1 cellular context compared by ENCODE assay signal in genomic region chr9:113387560-113388230, GRCh38.
A peak's percentile ranks its signal among the peaks of the same experiment; 100 is the strongest.
TF ChIP-seq lines count a peak whose summit lies in the region.

No MANE protein-coding gene starts in this region.

TF ChIP-seq in HepG2, 621 proteins besides CTCF, POLR2A, EP300 and RAD21 (continued from another document and continues in another):
- TF ChIP-seq, protein P1, sequence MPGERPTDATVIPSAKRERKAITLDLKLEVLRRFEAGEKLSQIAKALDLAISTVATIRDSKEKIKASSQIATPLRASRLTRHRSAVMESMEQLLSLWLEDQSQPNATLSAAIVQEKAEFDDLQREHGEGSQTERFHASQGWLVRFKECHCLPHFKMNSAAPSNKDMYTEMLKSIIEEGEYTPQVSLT (CRISPR knock-in tag; IDR thresholded peaks at IDR 0.05; ENCODE audit: borderline replicate concordance, low read depth) = no peak
- TF ChIP-seq MBNL3 (CRISPR knock-in tag; conservative IDR thresholded peaks at IDR 0.05) (no peak), HCFC1 (IDR thresholded peaks at IDR 0.05; ENCODE audit: low read depth, low read length) (no peak), ZNF629 (CRISPR knock-in tag; conservative IDR thresholded peaks at IDR 0.05) (no peak), NAIF1 (CRISPR knock-in tag; IDR thresholded peaks at IDR 0.05; ENCODE audit: borderline replicate concordance) (no peak), ZHX2 (IDR thresholded peaks at IDR 0.05; ENCODE audit: low read depth) (no peak), ZHX2 (CRISPR knock-in tag; IDR thresholded peaks at IDR 0.05; ENCODE audit: borderline replicate concordance) (no peak), ZBTB4 (CRISPR knock-in tag; IDR thresholded peaks at IDR 0.05; ENCODE audit: borderline replicate concordance) (0 out of 2 replicates have a peak, but pooled peaks have one; percentile 16), KLF16 (CRISPR knock-in tag; IDR thresholded peaks at IDR 0.05) (no peak; a peak in 1 of 4 replicates), ZNF354B (CRISPR knock-in tag; IDR thresholded peaks at IDR 0.05) (no peak), ZNF20 (CRISPR knock-in tag; IDR thresholded peaks at IDR 0.05) (no peak), YEATS4 (CRISPR knock-in tag; IDR thresholded peaks at IDR 0.05; ENCODE audit: borderline replicate concordance) (peak; percentile 79; the same call in 1 of the 2 replicates), RBM22 (optimal IDR thresholded peaks at IDR 0.05; ENCODE audit: low read length) (no peak), CREB1 (IDR thresholded peaks at IDR 0.05) (no peak), CREB1 (CRISPR knock-in tag; IDR thresholded peaks at IDR 0.05) (peak; percentile 59; the same call in 1 of the 2 replicates), KDM4B (CRISPR knock-in tag; IDR thresholded peaks at IDR 0.05) (no peak), HDAC6 (IDR thresholded peaks at IDR 0.05; ENCODE audit: low read depth, low read length) (no peak), FOSL1 (CRISPR knock-in tag; IDR thresholded peaks at IDR 0.05; ENCODE audit: borderline replicate concordance) (no peak), KLF12 (CRISPR knock-in tag; IDR thresholded peaks at IDR 0.05; ENCODE audit: borderline replicate concordance) (peak; percentile 76; the same call in 1 of the 2 replicates), MIER2 (CRISPR knock-in tag; IDR thresholded peaks at IDR 0.05) (0 out of 2 replicates have a peak, but pooled peaks have one; percentile 37), ZNF205 (CRISPR knock-in tag; IDR thresholded peaks at IDR 0.05) (no peak; the same call in 1 of the 2 replicates), MZF1 (CRISPR knock-in tag; IDR thresholded peaks at IDR 0.05; ENCODE audit: borderline replicate concordance) (no peak), ZNF232 (CRISPR knock-in tag; IDR thresholded peaks at IDR 0.05; ENCODE audit: borderline replicate concordance) (peak; percentile 77; the same call in 1 of the 2 replicates), ETS1 (CRISPR knock-in tag; IDR thresholded peaks at IDR 0.05) (no peak), ZNF740 (CRISPR knock-in tag; IDR thresholded peaks at IDR 0.05) (no peak), ZNF451 (CRISPR knock-in tag; IDR thresholded peaks at IDR 0.05) (0 out of 2 replicates have a peak, but pooled peaks have one; percentile 25), KMT2B (CRISPR knock-in tag; IDR thresholded peaks at IDR 0.05) (no peak), ZNF782 (CRISPR knock-in tag; IDR thresholded peaks at IDR 0.05; ENCODE audit: borderline replicate concordance) (no peak), SAFB2 (CRISPR knock-in tag; IDR thresholded peaks at IDR 0.05; ENCODE audit: borderline replicate concordance, low read depth) (no peak), JARID2 (CRISPR knock-in tag; IDR thresholded peaks at IDR 0.05; ENCODE audit: insufficient replicate concordance) (no peak), TEAD3 (CRISPR knock-in tag; optimal IDR thresholded peaks at IDR 0.05; ENCODE audit: borderline replicate concordance) (peak; percentile 86), ISX (CRISPR knock-in tag; conservative IDR thresholded peaks at IDR 0.05) (no peak), ZNF839 (CRISPR knock-in tag; IDR thresholded peaks at IDR 0.05; ENCODE audit: borderline replicate concordance) (no peak), CCAR2 (optimal IDR thresholded peaks at IDR 0.05; ENCODE audit: low read depth, low read length) (no peak), GABPB1 (CRISPR knock-in tag; IDR thresholded peaks at IDR 0.05) (0 out of 2 replicates have a peak, but pooled peaks have one; percentile 11), SPEN (CRISPR knock-in tag; IDR thresholded peaks at IDR 0.05; ENCODE audit: low read depth) (peak; percentile 91; the same call in 1 of the 2 replicates), ZNF230 (CRISPR knock-in tag; IDR thresholded peaks at IDR 0.05) (no peak), ZNF225 (CRISPR knock-in tag; IDR thresholded peaks at IDR 0.05) (no peak), SUZ12 (IDR thresholded peaks at IDR 0.05; ENCODE audit: low read depth, low read length) (no peak), EED (CRISPR knock-in tag; IDR thresholded peaks at IDR 0.05) (peak; percentile 77; the same call in 1 of the 2 replicates), ZNF138 (CRISPR knock-in tag; IDR thresholded peaks at IDR 0.05; ENCODE audit: low read depth) (no peak), ZBTB3 (CRISPR knock-in tag; IDR thresholded peaks at IDR 0.05; ENCODE audit: borderline replicate concordance, low read depth) (0 out of 2 replicates have a peak, but pooled peaks have one; percentile 46), ZNF557 (CRISPR knock-in tag; IDR thresholded peaks at IDR 0.05) (no peak), ZNF331 (CRISPR knock-in tag; IDR thresholded peaks at IDR 0.05) (no peak; the same call in 1 of the 2 replicates), ZNF556 (CRISPR knock-in tag; IDR thresholded peaks at IDR 0.05; ENCODE audit: borderline replicate concordance) (no peak; the same call in 1 of the 2 replicates), THAP8 (CRISPR knock-in tag; IDR thresholded peaks at IDR 0.05; ENCODE audit: borderline replicate concordance) (no peak), ZNF737 (CRISPR knock-in tag; IDR thresholded peaks at IDR 0.05; ENCODE audit: borderline replicate concordance) (no peak), ZNF749 (CRISPR knock-in tag; IDR thresholded peaks at IDR 0.05; ENCODE audit: borderline replicate concordance) (no peak), ZNF101 (CRISPR knock-in tag; IDR thresholded peaks at IDR 0.05; ENCODE audit: borderline replicate concordance, low read depth) (no peak), ISL2 (CRISPR knock-in tag; IDR thresholded peaks at IDR 0.05) (peak; percentile 70; the same call in 1 of the 2 replicates), KLF11 (CRISPR knock-in tag; IDR thresholded peaks at IDR 0.05) (no peak)
- TF ChIP-seq, protein P2, sequence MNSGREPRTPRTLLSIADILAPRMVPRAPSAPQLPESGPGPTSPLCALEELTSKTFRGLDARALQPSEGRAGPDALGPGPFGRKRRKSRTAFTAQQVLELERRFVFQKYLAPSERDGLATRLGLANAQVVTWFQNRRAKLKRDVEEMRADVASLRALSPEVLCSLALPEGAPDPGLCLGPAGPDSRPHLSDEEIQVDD (CRISPR knock-in tag; IDR thresholded peaks at IDR 0.05; ENCODE audit: borderline replicate concordance) = no peak
- TF ChIP-seq, protein P3, sequence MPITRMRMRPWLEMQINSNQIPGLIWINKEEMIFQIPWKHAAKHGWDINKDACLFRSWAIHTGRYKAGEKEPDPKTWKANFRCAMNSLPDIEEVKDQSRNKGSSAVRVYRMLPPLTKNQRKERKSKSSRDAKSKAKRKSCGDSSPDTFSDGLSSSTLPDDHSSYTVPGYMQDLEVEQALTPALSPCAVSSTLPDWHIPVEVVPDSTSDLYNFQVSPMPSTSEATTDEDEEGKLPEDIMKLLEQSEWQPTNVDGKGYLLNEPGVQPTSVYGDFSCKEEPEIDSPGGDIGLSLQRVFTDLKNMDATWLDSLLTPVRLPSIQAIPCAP (CRISPR knock-in tag; IDR thresholded peaks at IDR 0.05; ENCODE audit: low read depth) = no peak
- TF ChIP-seq, protein P4, sequence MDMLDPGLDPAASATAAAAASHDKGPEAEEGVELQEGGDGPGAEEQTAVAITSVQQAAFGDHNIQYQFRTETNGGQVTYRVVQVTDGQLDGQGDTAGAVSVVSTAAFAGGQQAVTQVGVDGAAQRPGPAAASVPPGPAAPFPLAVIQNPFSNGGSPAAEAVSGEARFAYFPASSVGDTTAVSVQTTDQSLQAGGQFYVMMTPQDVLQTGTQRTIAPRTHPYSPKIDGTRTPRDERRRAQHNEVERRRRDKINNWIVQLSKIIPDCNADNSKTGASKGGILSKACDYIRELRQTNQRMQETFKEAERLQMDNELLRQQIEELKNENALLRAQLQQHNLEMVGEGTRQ (IDR thresholded peaks at IDR 0.05; ENCODE audit: low read depth, low read length) = peak; percentile 18; the same call in 1 of the 2 replicates
- TF ChIP-seq, protein P4 (CRISPR knock-in tag; IDR thresholded peaks at IDR 0.05; ENCODE audit: borderline replicate concordance) = no peak; the same call in 1 of the 2 replicates
- TF ChIP-seq, protein P5, sequence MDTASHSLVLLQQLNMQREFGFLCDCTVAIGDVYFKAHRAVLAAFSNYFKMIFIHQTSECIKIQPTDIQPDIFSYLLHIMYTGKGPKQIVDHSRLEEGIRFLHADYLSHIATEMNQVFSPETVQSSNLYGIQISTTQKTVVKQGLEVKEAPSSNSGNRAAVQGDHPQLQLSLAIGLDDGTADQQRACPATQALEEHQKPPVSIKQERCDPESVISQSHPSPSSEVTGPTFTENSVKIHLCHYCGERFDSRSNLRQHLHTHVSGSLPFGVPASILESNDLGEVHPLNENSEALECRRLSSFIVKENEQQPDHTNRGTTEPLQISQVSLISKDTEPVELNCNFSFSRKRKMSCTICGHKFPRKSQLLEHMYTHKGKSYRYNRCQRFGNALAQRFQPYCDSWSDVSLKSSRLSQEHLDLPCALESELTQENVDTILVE (CRISPR knock-in tag; IDR thresholded peaks at IDR 0.05) = no peak
